ENCODE assay signal across 18 cellular contexts in the genomic region with DNA sequence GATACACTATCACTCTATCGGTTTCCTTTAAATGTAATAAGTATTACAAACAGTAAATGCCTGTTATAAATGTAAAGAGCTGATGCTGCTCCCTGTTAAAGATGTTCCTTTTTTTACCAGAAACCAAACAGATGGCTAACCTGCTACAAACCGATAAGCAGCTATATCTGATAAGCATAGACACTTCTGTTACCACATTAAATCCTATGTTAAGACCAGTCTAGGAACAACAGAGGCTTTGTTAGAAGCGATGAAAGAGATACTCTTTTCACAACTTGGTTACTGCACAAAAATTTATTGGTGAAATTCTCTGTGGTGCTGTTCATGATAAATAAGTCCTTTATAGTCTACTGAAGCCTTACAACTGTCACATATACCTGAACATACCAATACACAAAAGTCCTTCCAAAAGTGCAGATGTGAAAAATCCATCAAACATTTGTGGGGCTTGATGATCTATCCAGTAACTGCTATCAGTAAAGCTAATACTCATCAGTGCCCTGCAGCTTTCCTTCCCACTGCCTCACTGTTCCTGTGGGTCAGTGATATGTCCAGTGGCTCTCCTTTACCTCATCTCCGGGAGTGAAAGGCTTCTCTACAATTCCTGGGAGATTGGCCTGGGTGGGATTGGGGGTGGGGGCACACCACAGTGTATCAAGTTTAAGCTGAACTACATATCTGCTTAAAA. TPM values are rescaled to one million over a fixed set of nuclear protein-coding genes. Genes with fewer than 3 reads are reported as not detected.
DNase-seq lines count a peak whose midpoint lies in the region; ATAC-seq and TF ChIP-seq lines count a peak whose summit lies in the region.
"Had no signal": no experiment of that assay in that cellular context is flagged by ENCODE, and none has a peak within 500 bp of the region (broad histone marks: within the 10 kb centered on the region; RNA-seq: fewer than 3 reads in every experiment).

No MANE protein-coding gene starts in this region.

- intact Hi-C loops in OCI-LY7 (cut with micrococcal nuclease; ENCODE audit: unreplicated experiment): no loop called here

- H3K27ac Mint-ChIP-seq in CD8-positive, alpha-beta memory T cell: no peak overlapping the region
- H3K27ac Mint-ChIP-seq: CD4-positive, CD25-positive, alpha-beta regulatory T cell had no signal

- BruUV-seq in OCI-LY7 (replicated peaks; lab: Mats Ljungman, UMichigan): no TSS peak

- H3K27me3 ChIP-seq in CD8-positive, alpha-beta memory T cell (ENCODE audit: insufficient read depth, low read length, poor library complexity, severe bottlenecking): no peaks in the 10 kb centered on the region
- H3K27me3 ChIP-seq in WERI-Rb-1 (ENCODE audit: insufficient read depth, low read depth, severe bottlenecking): no peaks in the 10 kb centered on the region
- H3K27me3 ChIP-seq: BE2C, SJCRH30 had no signal

- H3K4me3 ChIP-seq in CD8-positive, alpha-beta memory T cell (ENCODE audit: low read length): no peak overlapping the region
- no peak overlapping the region for H3K4me3 ChIP-seq in OCI-LY7 (ENCODE audit: low read depth, low read length, poor library complexity, severe bottlenecking)
- peak overlapping the region; percentile 15; the same call in 1 of the 2 replicates for H3K4me3 ChIP-seq in WERI-Rb-1 (ENCODE audit: low read depth, low read length)
- H3K4me3 ChIP-seq: SJCRH30 had no signal

- no peaks in the 10 kb centered on the region for H3K79me2 ChIP-seq in OCI-LY7 (ENCODE audit: insufficient read depth, low read depth, low read length)

- H4K20me1 ChIP-seq in OCI-LY7 (ENCODE audit: insufficient read depth, low read length): no peaks in the 10 kb centered on the region

- TF ChIP-seq CTCF in OCI-LY7 (conservative IDR thresholded peaks at IDR 0.05; ENCODE audit: low read length): no peak
- no peak for TF ChIP-seq CTCF in WERI-Rb-1 (IDR thresholded peaks at IDR 0.05; ENCODE audit: low read depth, low read length)

- ATAC-seq in GM21717 (IDR thresholded peaks at IDR 0.05; ENCODE audit: unreplicated experiment): no peak
- ATAC-seq: Panc1 had no signal

- no peaks in the 10 kb centered on the region for H3K36me3 Mint-ChIP-seq in CD8-positive, alpha-beta memory T cell
- H3K36me3 Mint-ChIP-seq: CD4-positive, CD25-positive, alpha-beta regulatory T cell had no signal

- no peaks in the 10 kb centered on the region for H3K9me2 ChIP-seq in OCI-LY7 (ENCODE audit: insufficient read depth, low read length)

- no peaks in the 10 kb centered on the region for H3K36me3 ChIP-seq in CD8-positive, alpha-beta memory T cell (ENCODE audit: insufficient read depth, low read length)
- H3K36me3 ChIP-seq in OCI-LY7 (ENCODE audit: insufficient read depth, low read length): no peaks in the 10 kb centered on the region
- no peaks in the 10 kb centered on the region for H3K36me3 ChIP-seq in WERI-Rb-1
- H3K36me3 ChIP-seq: BE2C, SJCRH30 had no signal

- DNase-seq in CD8-positive, alpha-beta memory T cell: no peak
- DNase-seq in HUDEP-2 (lab: John Stamatoyannopoulos, UW; ENCODE audit: unreplicated experiment in 76 of 76): peak in 57 of 76 experiments; percentile 4 to 90 (median 52)
- DNase-seq in OCI-LY7 (ENCODE audit: low spot score): no peak
- DNase-seq in WERI-Rb-1: peak; percentile 52
- DNase-seq in UCSD-AML1 (lab: John Stamatoyannopoulos, UW; ENCODE audit: unreplicated experiment): no peak
- no peak for DNase-seq in HK-2 (ENCODE audit: unreplicated experiment)
- no peak for DNase-seq in NCI-H446 (lab: John Stamatoyannopoulos, UW)
- DNase-seq: BE2C; CD4-positive, CD25-positive, alpha-beta regulatory T cell; DMS79 treated with DMSO at 0.1 percent for 48 hours; NCI-H1417; NCI-H187; NCI-H446 treated with DMSO at 0.1 percent for 48 hours; NCI-H774; SJCRH30 had no signal

- H3K9me3 ChIP-seq in CD8-positive, alpha-beta memory T cell (ENCODE audit: low read length): no peaks in the 10 kb centered on the region
- H3K9me3 ChIP-seq in OCI-LY7 (ENCODE audit: low read length) (no peaks in the 10 kb centered on the region), WERI-Rb-1 (ENCODE audit: severe bottlenecking) (peaks cover 5% of the 10 kb centered on the region)
- H3K9me3 ChIP-seq: BE2C had no signal

- POLR2A ChIA-PET in CD8-positive, alpha-beta memory T cell (lab: Charles Lee): no interaction called here
- POLR2A ChIA-PET in OCI-LY7 (lab: Charles Lee): interaction anchor here (1.0 kb wide), 1 partner anchor 14 kb away, joined by 3 read pairs; no protein-coding TSS in a partner anchor

- H3K4me1 Mint-ChIP-seq in CD8-positive, alpha-beta memory T cell: no peaks in the 10 kb centered on the region

- H3K27me3 Mint-ChIP-seq in CD8-positive, alpha-beta memory T cell: peaks cover 3 to 6% of the 10 kb centered on the region in 2 donors
- H3K27me3 Mint-ChIP-seq: CD4-positive, CD25-positive, alpha-beta regulatory T cell had no signal

- peak overlapping the region; percentile 36; the same call in 1 of the 2 replicates for H2AFZ ChIP-seq in OCI-LY7 (ENCODE audit: low read length)

- H3K4me2 ChIP-seq in OCI-LY7 (ENCODE audit: low read length): no peak overlapping the region
- H3K4me2 ChIP-seq: KMS-11 had no signal

- CTCF ChIA-PET in CD8-positive, alpha-beta memory T cell (lab: Charles Lee): no interaction called here
- CTCF ChIA-PET in OCI-LY7 (lab: Charles Lee; ENCODE audit: unreplicated experiment): no interaction called here

- no peaks in the 10 kb centered on the region for H3K4me1 ChIP-seq in CD8-positive, alpha-beta memory T cell (ENCODE audit: insufficient read depth, low read length)
- H3K4me1 ChIP-seq in OCI-LY7 (ENCODE audit: insufficient read depth, low read length, poor library complexity, severe bottlenecking): no peaks in the 10 kb centered on the region
- H3K4me1 ChIP-seq: BE2C, SJCRH30 had no signal

- no peaks in the 10 kb centered on the region for H3K9me3 Mint-ChIP-seq in CD8-positive, alpha-beta memory T cell

- H3K4me3 Mint-ChIP-seq in CD8-positive, alpha-beta memory T cell: no peak overlapping the region
- H3K4me3 Mint-ChIP-seq: CD4-positive, CD25-positive, alpha-beta regulatory T cell had no signal

- peak overlapping the region; percentile 54 for H3K27ac ChIP-seq in CD8-positive, alpha-beta memory T cell (ENCODE audit: low read depth, low read length)
- no peak overlapping the region for H3K27ac ChIP-seq in OCI-LY7 (ENCODE audit: low read depth, low read length, poor library complexity, severe bottlenecking)
- H3K27ac ChIP-seq in WERI-Rb-1: peak overlapping the region; percentile 63
- H3K27ac ChIP-seq: KMS-11, SJCRH30 had no signal

RNA-seq across cellular contexts. Expression of gene PRXL2C, which starts 25.8 kb away (rescaled TPM):
- total RNA-seq in CD8-positive, alpha-beta memory T cell: 10 to 100 TPM; 12.0 to 15.2 TPM
- 9.3 TPM for polyA plus RNA-seq in CD8-positive, alpha-beta memory T cell
- not detected in 2 replicates for total RNA-seq in OCI-LY7 (2014; rRNA removed; shearing (Covaris generic))
- total RNA-seq in OCI-LY7 (2022): not detected in 2 replicates

Comparison
In these comparisons a context has a peak if more than half of its experiments do, and no peak if none do; other contexts are left out.
1. DNase-seq: peak in HUDEP-2 (57 of 76) and WERI-Rb-1 (single experiment); none in CD8-positive, alpha-beta memory T cell (0 of 5), OCI-LY7 (single experiment), UCSD-AML1 (single experiment), HK-2 (single experiment) and NCI-H446 (0 of 2).
2. RNA of gene PRXL2C, which starts 25.8 kb away (total RNA-seq): 12.0 to 15.2 TPM in CD8-positive, alpha-beta memory T cell; not detected in OCI-LY7; every median in the first group is over 10 times any median in the second.